Comparison of ENCODE assay signal across 14 cellular contexts in the genomic region with DNA sequence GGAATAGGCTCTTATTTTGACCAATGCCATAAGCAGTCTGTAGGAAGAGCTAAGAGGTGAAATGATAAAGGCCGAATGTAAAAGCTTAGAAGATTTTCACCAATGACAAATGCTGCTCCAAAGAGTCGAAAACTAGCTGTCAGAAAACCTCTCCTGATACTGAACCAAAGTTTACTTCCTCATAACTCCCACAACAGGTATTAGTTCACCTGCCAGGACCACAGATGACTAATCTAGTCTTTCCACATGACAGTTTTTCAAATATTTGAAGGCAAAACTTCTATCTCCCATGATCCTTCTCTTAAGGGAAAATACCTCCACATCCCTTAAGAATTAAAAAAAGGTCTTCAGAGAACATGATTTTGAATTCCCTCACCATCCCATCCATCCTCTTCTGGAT.
DNase-seq lines count a peak whose midpoint lies in the region; ATAC-seq and TF ChIP-seq lines count a peak whose summit lies in the region.
"Had no signal": no experiment of that assay in that cellular context is flagged by ENCODE, and none has a peak within 500 bp of the region (broad histone marks: within the 10 kb centered on the region; RNA-seq: fewer than 3 reads in every experiment).

No MANE protein-coding gene starts in this region.

- no peaks in the 10 kb centered on the region for H3K27me3 ChIP-seq in Karpas-422 (ENCODE audit: low read length)
- H3K27me3 ChIP-seq in body of pancreas: no peaks in the 10 kb centered on the region
- H3K27me3 ChIP-seq: BE2C had no signal

- no peak for TF ChIP-seq CTCF in Calu3 (IDR thresholded peaks at IDR 0.05; ENCODE audit: unreplicated experiment)
- TF ChIP-seq CTCF in body of pancreas (IDR thresholded peaks at IDR 0.05): no peak

- intact Hi-C loops in Calu3 (cut with micrococcal nuclease; ENCODE audit: unreplicated experiment) (loop anchor here (1.0 kb wide), 1 partner anchor 605 kb away; no protein-coding TSS in a partner anchor), body of pancreas (cut with DNase I) (loop anchor here (10.0 kb wide), 2 partner anchors 600 to 760 kb away; no protein-coding TSS in a partner anchor)

- TF ChIP-seq POLR2A in body of pancreas (IDR thresholded peaks at IDR 0.05): no peak

- no peaks in the 10 kb centered on the region for H4K20me1 ChIP-seq in Karpas-422 (ENCODE audit: insufficient read depth, low read depth, low read length)

- no peak overlapping the region for H3K4me3 Mint-ChIP-seq in Calu3 (ENCODE audit: low read depth, unreplicated experiment)
- H3K4me3 Mint-ChIP-seq: CD4-positive, alpha-beta memory T cell; GM23338 had no signal

- H3K36me3 ChIP-seq in Karpas-422 (ENCODE audit: insufficient read depth, low read length) (no peaks in the 10 kb centered on the region), body of pancreas (replicated peaks in 1 of 2; ENCODE audit: insufficient read depth in 1 of 2, low read depth in 2 of 2) (no peaks in the 10 kb centered on the region)
- H3K36me3 ChIP-seq: BE2C had no signal

- H3K9me2 ChIP-seq in Karpas-422 (replicated peaks; ENCODE audit: insufficient read depth, low read length): no peaks in the 10 kb centered on the region

- no peaks in the 10 kb centered on the region for H3K36me3 Mint-ChIP-seq in Calu3 (ENCODE audit: insufficient read depth, unreplicated experiment)
- H3K36me3 Mint-ChIP-seq: CD4-positive, alpha-beta memory T cell had no signal

- CTCF ChIA-PET in Calu3 (lab: Charles Lee): interaction anchor here (2.3 kb wide), 1 partner anchor 606 kb away, joined by 10 read pairs; no protein-coding TSS in a partner anchor

- H3K27ac Mint-ChIP-seq in Calu3 (ENCODE audit: unreplicated experiment): no peak overlapping the region
- H3K27ac Mint-ChIP-seq: CD4-positive, alpha-beta memory T cell; GM23338 had no signal

- no peak overlapping the region for H3K9ac ChIP-seq in Karpas-422 (ENCODE audit: low read length)

- peaks cover 60% of the 10 kb centered on the region for H3K4me1 ChIP-seq in Karpas-422 (ENCODE audit: low read length)
- H3K4me1 ChIP-seq in body of pancreas: peaks cover 23% of the 10 kb centered on the region
- H3K4me1 ChIP-seq: BE2C had no signal

- ATAC-seq in body of pancreas (peak; percentile 33), HG03196 (IDR thresholded peaks at IDR 0.05; ENCODE audit: unreplicated experiment) (no peak)
- ATAC-seq: GM23338 had no signal

- DNase-seq in Calu3 (peak; percentile 3), Karpas-422 (no peak), body of pancreas (no peak), kidney tubule cell (ENCODE audit: low spot score) (peak; percentile 79), amniotic stem cell (lab: John Stamatoyannopoulos, UW) (no peak), AG08395 (ENCODE audit: low spot score) (no peak), G401 (ENCODE audit: low spot score) (no peak)
- DNase-seq: BE2C; CD4-positive, alpha-beta memory T cell; DMS153; H7 had no signal

- H3K4me3 ChIP-seq in Karpas-422 (ENCODE audit: low read length) (no peak overlapping the region), body of pancreas (no peak overlapping the region)
- H3K4me3 ChIP-seq: GM23338 had no signal

- H3K9me3 Mint-ChIP-seq in Calu3 (ENCODE audit: low read depth, unreplicated experiment): peaks cover 2% of the 10 kb centered on the region
- H3K9me3 Mint-ChIP-seq: GM23338 had no signal

- no peaks in the 10 kb centered on the region for H3K79me2 ChIP-seq in Karpas-422 (ENCODE audit: low read length)

- H3K4me1 Mint-ChIP-seq in Calu3 (ENCODE audit: low read depth, unreplicated experiment): peaks cover 19% of the 10 kb centered on the region
- H3K4me1 Mint-ChIP-seq: CD4-positive, alpha-beta memory T cell; GM23338 had no signal

- in situ Hi-C loops in G401 (cut with HindIII; ENCODE audit: low sequenced_read_pairs): no loop called here

- H3K27ac ChIP-seq in Karpas-422 (ENCODE audit: low read length) (peak overlapping the region; percentile 100; the same call in 1 of the 2 replicates), body of pancreas (peak overlapping the region in 3 of 4 donors; percentile 6 to 60 (median 58))
- H3K27ac ChIP-seq: C4-2B had no signal

- H3K9me3 ChIP-seq in Karpas-422 (ENCODE audit: low read length): no peaks in the 10 kb centered on the region
- no peaks in the 10 kb centered on the region for H3K9me3 ChIP-seq in body of pancreas
- H3K9me3 ChIP-seq: BE2C had no signal

- H3K4me2 ChIP-seq in Karpas-422 (ENCODE audit: low read depth, low read length, poor library complexity, severe bottlenecking): no peak overlapping the region
- H3K4me2 ChIP-seq: GM23338 had no signal

- H2AFZ ChIP-seq in Karpas-422 (ENCODE audit: low read length): peak overlapping the region; percentile 19; the same call in 1 of the 2 replicates
- H2AFZ ChIP-seq: GM23338 had no signal

- 19 to 20% methylated on average over 2 of the region's 2 CpGs for whole genome bisulfite sequencing in body of pancreas, 2 donors

- no TSS peak for BruUV-seq in Calu3 (replicated peaks; lab: Mats Ljungman, UMichigan)

- no peaks in the 10 kb centered on the region for H3K27me3 Mint-ChIP-seq in Calu3 (ENCODE audit: unreplicated experiment)
- H3K27me3 Mint-ChIP-seq: CD4-positive, alpha-beta memory T cell had no signal

Comparison
In these comparisons a context has a peak if more than half of its experiments do, and no peak if none do; other contexts are left out.
1. DNase-seq: peak in Calu3 (single experiment) and kidney tubule cell (single experiment); none in Karpas-422 (single experiment), body of pancreas (0 of 4), amniotic stem cell (single experiment), AG08395 (single experiment) and G401 (single experiment).